In genomic region chr21:40445349-40445921, GRCh38 we compare ENCODE assay signal across 24 cellular contexts.
A peak's percentile ranks its signal among the peaks of the same experiment; 100 is the strongest.
DNase-seq lines count a peak whose midpoint lies in the region; ATAC-seq and TF ChIP-seq lines count a peak whose summit lies in the region.
"Had no signal": no experiment of that assay in that cellular context is flagged by ENCODE, and none has a peak within 500 bp of the region (broad histone marks: within the 10 kb centered on the region; RNA-seq: fewer than 3 reads in every experiment).

No MANE protein-coding gene starts in this region.

- TF ChIP-seq CTCF in LNCaP clone FGC (IDR thresholded peaks at IDR 0.05; ENCODE audit: control insufficient read depth, extremely low read depth, insufficient read depth) (no peak), VCaP (conservative IDR thresholded peaks at IDR 0.05) (no peak), parathyroid adenoma (IDR thresholded peaks at IDR 0.05) (no peak)

- no peaks in the 10 kb centered on the region for H3K79me2 ChIP-seq in parathyroid adenoma

- no peaks in the 10 kb centered on the region for H3K9me3 ChIP-seq in parathyroid adenoma (ENCODE audit: control insufficient read depth, low read length)
- H3K9me3 ChIP-seq: Caco-2 had no signal

- peaks cover 3% of the 10 kb centered on the region for H3K4me1 ChIP-seq in parathyroid adenoma
- H3K4me1 ChIP-seq: Caco-2 had no signal

- no peak overlapping the region for H3K9ac ChIP-seq in parathyroid adenoma

- H3K27me3 ChIP-seq in parathyroid adenoma (ENCODE audit: control insufficient read depth, insufficient read depth, low read length): no peaks in the 10 kb centered on the region

- no peak overlapping the region for H3K4me2 ChIP-seq in parathyroid adenoma (ENCODE audit: low read length)

- H3K27ac ChIP-seq in VCaP (peak overlapping the region; percentile 35), parathyroid adenoma (peak overlapping the region; percentile 42)
- H3K27ac ChIP-seq: RWPE1 had no signal

- no peak for ATAC-seq in HG03378 (IDR thresholded peaks at IDR 0.05; ENCODE audit: unreplicated experiment)
- no peak for ATAC-seq in GM21619 (IDR thresholded peaks at IDR 0.05; ENCODE audit: unreplicated experiment)
- ATAC-seq: CD8-positive, alpha-beta T cell; HCT116; Panc1 had no signal

- H2AFZ ChIP-seq in parathyroid adenoma: no peak overlapping the region

- DNase-seq in EH (ENCODE audit: low read depth) (peak; percentile 47), LNCaP clone FGC (ENCODE audit: low read depth) (peak; percentile 86), NOMO-1 (lab: John Stamatoyannopoulos, UW; ENCODE audit: unreplicated experiment in 2 of 2) (no peak)
- DNase-seq: C1 segment of cervical spinal cord; Caco-2; CD8-positive, alpha-beta T cell; GF-D8; KG1; NCI-H1092; NCI-H1436; NCI-H187; NCI-H2171 treated with DMSO at 0.1 percent for 48 hours; NCI-H345; NCI-H510A treated with DMSO at 0.1 percent for 48 hours; NCI-H748 treated with DMSO at 0.1 percent for 48 hours; SHP77; SW 1271 had no signal

- no peaks in the 10 kb centered on the region for H3K36me3 ChIP-seq in parathyroid adenoma (ENCODE audit: control insufficient read depth, insufficient read depth, low read length)

- H3K4me3 ChIP-seq in LNCaP clone FGC (ENCODE audit: low read depth, low read length) (no peak overlapping the region), parathyroid adenoma (ENCODE audit: low read depth, low read length) (no peak overlapping the region)

Comparison
In these comparisons a context has a peak if more than half of its experiments do, and no peak if none do; other contexts are left out.
1. DNase-seq: peak in EH (single experiment) and LNCaP clone FGC (single experiment); none in NOMO-1 (0 of 2).